Comparison of ENCODE assay signal across 7 cellular contexts in the genomic region with DNA sequence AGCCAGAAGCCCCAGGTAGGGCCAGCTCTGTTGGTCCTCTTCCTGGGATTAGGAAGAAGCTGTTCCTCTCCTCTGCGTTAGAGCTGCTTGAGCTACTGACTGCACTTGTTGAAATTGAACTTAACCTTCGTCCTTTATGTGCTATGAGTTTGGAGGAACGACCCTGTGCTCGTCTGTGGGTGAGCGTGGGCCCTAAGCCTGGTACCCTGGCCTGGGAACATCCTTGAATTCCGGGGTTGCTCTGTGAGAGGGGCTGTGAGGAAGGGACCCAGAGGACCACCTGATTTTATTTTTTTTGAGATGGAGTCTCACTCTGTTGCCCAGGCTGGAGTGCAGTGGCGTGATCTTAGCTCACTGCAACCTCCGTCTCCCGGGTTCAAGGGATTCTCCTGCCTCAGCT.
"Had no signal": no experiment of that assay in that cellular context is flagged by ENCODE, and none has a peak within 500 bp of the region (broad histone marks: within the 10 kb centered on the region; RNA-seq: fewer than 3 reads in every experiment).

No MANE protein-coding gene starts in this region.

- DNase-seq: GM23248, GOT3, H7, HFFc6 had no signal

- H3K9me3 ChIP-seq: HAP-1 had no signal

- H2AFZ ChIP-seq: GM23248 had no signal

- H3K36me3 ChIP-seq: HAP-1 had no signal

- H3K27ac ChIP-seq: GM23248, HL-60 had no signal

- H3K4me1 ChIP-seq: HAP-1 had no signal

- ATAC-seq: HCT116 had no signal

- H3K4me3 ChIP-seq: GM23248, HAP-1 had no signal

- H3K9ac ChIP-seq: GM23248 had no signal
